Comparison of ENCODE assay signal across 8 cellular contexts in genomic region chr19:49676136-49676689, GRCh38. TPM values are rescaled to one million over a fixed set of nuclear protein-coding genes. Genes with fewer than 3 reads are reported as not detected.
DNase-seq lines count a peak whose midpoint lies in the region; ATAC-seq and TF ChIP-seq lines count a peak whose summit lies in the region.

No MANE protein-coding gene starts in this region.

- peak; percentile 86 for DNase-seq in AG04450 (ENCODE audit: low read depth, low spot score)
- DNase-seq in NCI-H510A treated with DMSO at 0.1 percent for 48 hours (lab: John Stamatoyannopoulos, UW), result peak; percentile 99
- peak; percentile 37 for DNase-seq in activated T-helper 2 cell treated with anti-CD3 and anti-CD28 coated beads, Interferon-gamma antibody, Interleukin-2, Interleukin-4, amounts not matched to agents 10 μg/mL and 5 μg/mL and 100 μg/mL, durations not matched to agents 14 hours and 24 hours and 36 hours (ENCODE audit: low spot score)
- DNase-seq in glomerular endothelial cell (ENCODE audit: extremely low read depth, low read depth, low spot score), result peak; percentile 95
- DNase-seq in omental fat pad (ENCODE audit: low spot score), result no peak

- H3K4me3 Mint-ChIP-seq in activated T-helper 2 cell treated with anti-CD3 and anti-CD28 coated beads, Interferon-gamma antibody, Interleukin-2, Interleukin-4, amounts not matched to agents 10 μg/mL and 5 μg/mL and 100 μg/mL, durations not matched to agents 14 hours and 24 hours and 36 hours (ENCODE audit: low read depth), result peak overlapping the region; percentile 98

- H3K9me3 ChIP-seq in AG04450 (ENCODE audit: control insufficient read depth, insufficient read depth, low read length), result peaks cover 4% of the 10 kb centered on the region; the same call in 1 of the 2 replicates

- peak overlapping the region; percentile 94 for H3K27ac ChIP-seq in AG04450 (ENCODE audit: low read depth, low read length)

- intact Hi-C loops in activated T-helper 2 cell treated with anti-CD3 and anti-CD28 coated beads, Interferon-gamma antibody, Interleukin-2, Interleukin-4, amounts not matched to agents 10 μg/mL and 5 μg/mL and 100 μg/mL, durations not matched to agents 14 hours and 24 hours and 36 hours (cut with micrococcal nuclease), result loop anchor here (1.0 to 5.0 kb wide), 6 partner anchors 11 to 191 kb away; partner anchors contain the start of genes AP2A1, BCL2L12, IRF3 and PNKP

- POLR2A ChIA-PET in AG04450 (lab: Yijun Ruan, JAX), result interaction anchor here (0.5 to 2.8 kb wide), 12 partner anchors 9 to 201 kb away, joined by 3 to 18 read pairs (median 5); partner anchors contain the start of genes ADM5, AKT1S1, BCL2L12 and CPT1C

- H3K27me3 Mint-ChIP-seq in activated T-helper 2 cell treated with anti-CD3 and anti-CD28 coated beads, Interferon-gamma antibody, Interleukin-2, Interleukin-4, amounts not matched to agents 10 μg/mL and 5 μg/mL and 100 μg/mL, durations not matched to agents 14 hours and 24 hours and 36 hours (ENCODE audit: low read depth), result no peaks in the 10 kb centered on the region

- peaks cover 27% of the 10 kb centered on the region for H3K36me3 Mint-ChIP-seq in activated T-helper 2 cell treated with anti-CD3 and anti-CD28 coated beads, Interferon-gamma antibody, Interleukin-2, Interleukin-4, amounts not matched to agents 10 μg/mL and 5 μg/mL and 100 μg/mL, durations not matched to agents 14 hours and 24 hours and 36 hours (ENCODE audit: low read depth)

- H3K4me1 Mint-ChIP-seq in activated T-helper 2 cell treated with anti-CD3 and anti-CD28 coated beads, Interferon-gamma antibody, Interleukin-2, Interleukin-4, amounts not matched to agents 10 μg/mL and 5 μg/mL and 100 μg/mL, durations not matched to agents 14 hours and 24 hours and 36 hours (ENCODE audit: low read depth), result peaks cover 23% of the 10 kb centered on the region

- H3K4me3 ChIP-seq in AG04450 (ENCODE audit: low read depth, low read length) (peak overlapping the region; percentile 55), GM12875 (ENCODE audit: low read depth, low read length) (peak overlapping the region; percentile 71)

- H3K27ac Mint-ChIP-seq in activated T-helper 2 cell treated with anti-CD3 and anti-CD28 coated beads, Interferon-gamma antibody, Interleukin-2, Interleukin-4, amounts not matched to agents 10 μg/mL and 5 μg/mL and 100 μg/mL, durations not matched to agents 14 hours and 24 hours and 36 hours, result peak overlapping the region; percentile 96

- CTCF ChIA-PET in AG04450 (lab: Charles Lee), result interaction anchor here (0.7 to 1.4 kb wide), 3 partner anchors 9 to 106 kb away, joined by 4 to 10 read pairs (median 9); no protein-coding TSS in a partner anchor

- peak; percentile 22 for ATAC-seq in HG03135 (IDR thresholded peaks at IDR 0.05; ENCODE audit: unreplicated experiment)
- ATAC-seq in omental fat pad (ENCODE audit: low FRiP score), result peak; percentile 48
- no peak for ATAC-seq in GM21381 (IDR thresholded peaks at IDR 0.05; ENCODE audit: unreplicated experiment)

- TF ChIP-seq CTCF in AG04450 (IDR thresholded peaks at IDR 0.05; ENCODE audit: low read depth, low read length), result no peak
- TF ChIP-seq CTCF in GM12875 (IDR thresholded peaks at IDR 0.05; ENCODE audit: borderline replicate concordance, insufficient read depth, low read depth, low read length), result no peak
- TF ChIP-seq CTCF in omental fat pad (IDR thresholded peaks at IDR 0.05), result no peak

- H3K27me3 ChIP-seq in AG04450 (ENCODE audit: control insufficient read depth, insufficient read depth, low read length), result no peaks in the 10 kb centered on the region

- no peaks in the 10 kb centered on the region for H3K9me3 Mint-ChIP-seq in activated T-helper 2 cell treated with anti-CD3 and anti-CD28 coated beads, Interferon-gamma antibody, Interleukin-2, Interleukin-4, amounts not matched to agents 10 μg/mL and 5 μg/mL and 100 μg/mL, durations not matched to agents 14 hours and 24 hours and 36 hours

RNA-seq across cellular contexts. Expression of gene PRMT1, which starts 0.9 kb away (rescaled TPM):
- 287 and 305 TPM in 2 replicates for polyA plus RNA-seq in AG04450 (2011; rRNA removed)
- polyA minus RNA-seq in AG04450 (2011; rRNA and poly(A)+ RNA removed), result 393 and 556 TPM in 2 replicates
- 431 TPM in 2 replicates for total RNA-seq in activated T-helper 2 cell treated with anti-CD3 and anti-CD28 coated beads, Interferon-gamma antibody, Interleukin-2, Interleukin-4, amounts not matched to agents 10 μg/mL and 5 μg/mL and 100 μg/mL, durations not matched to agents 14 hours and 24 hours and 36 hours
- total RNA-seq in glomerular endothelial cell (266 and 283 TPM in 2 replicates), omental fat pad (100 to 1,000 TPM; 150 to 250 (median 170) TPM)

RNA-seq across cellular contexts. Expression of gene BCL2L12, which starts 10.5 kb away (rescaled TPM):
- polyA plus RNA-seq in AG04450 (2011; rRNA removed), result 8.8 and 10.9 TPM in 2 replicates
- polyA minus RNA-seq in AG04450 (2011; rRNA and poly(A)+ RNA removed), result 4.4 and 5.9 TPM in 2 replicates
- total RNA-seq in activated T-helper 2 cell treated with anti-CD3 and anti-CD28 coated beads, Interferon-gamma antibody, Interleukin-2, Interleukin-4, amounts not matched to agents 10 μg/mL and 5 μg/mL and 100 μg/mL, durations not matched to agents 14 hours and 24 hours and 36 hours, result 66.2 and 72.7 TPM in 2 replicates
- total RNA-seq in glomerular endothelial cell, result 18.6 and 21.2 TPM in 2 replicates
- total RNA-seq in omental fat pad, result 1 to 10 TPM; 3.6 to 9.2 (median 5.9) TPM

RNA-seq across cellular contexts. Expression of gene IRF3, which starts 10.6 kb away (rescaled TPM):
- 33.5 and 54.9 TPM in 2 replicates for polyA plus RNA-seq in AG04450 (2011; rRNA removed)
- polyA minus RNA-seq in AG04450 (2011; rRNA and poly(A)+ RNA removed), result 26.1 and 35.0 TPM in 2 replicates
- total RNA-seq in activated T-helper 2 cell treated with anti-CD3 and anti-CD28 coated beads, Interferon-gamma antibody, Interleukin-2, Interleukin-4, amounts not matched to agents 10 μg/mL and 5 μg/mL and 100 μg/mL, durations not matched to agents 14 hours and 24 hours and 36 hours, result 135 and 147 TPM in 2 replicates
- total RNA-seq in glomerular endothelial cell (36.9 and 46.9 TPM in 2 replicates), omental fat pad (10 to 100 TPM; 32.4 to 62.7 (median 36.4) TPM)

RNA-seq across cellular contexts. Expression of gene ADM5, which starts 13.2 kb away (rescaled TPM):
- 0.19 and 0.33 TPM in 2 replicates for polyA plus RNA-seq in AG04450 (2011; rRNA removed)
- polyA minus RNA-seq in AG04450 (2011; rRNA and poly(A)+ RNA removed), result 0.14 and 0.39 TPM in 2 replicates
- 7.2 and 7.3 TPM in 2 replicates for total RNA-seq in activated T-helper 2 cell treated with anti-CD3 and anti-CD28 coated beads, Interferon-gamma antibody, Interleukin-2, Interleukin-4, amounts not matched to agents 10 μg/mL and 5 μg/mL and 100 μg/mL, durations not matched to agents 14 hours and 24 hours and 36 hours
- total RNA-seq in glomerular endothelial cell (1.5 and 1.8 TPM in 2 replicates), omental fat pad (1 to 10 TPM; 1.2 to 3.4 (median 2.3) TPM)

RNA-seq across cellular contexts. Expression of gene CPT1C, which starts 14.7 kb away (rescaled TPM):
- 20.3 and 24.2 TPM in 2 replicates for polyA plus RNA-seq in AG04450 (2011; rRNA removed)
- polyA minus RNA-seq in AG04450 (2011; rRNA and poly(A)+ RNA removed), result 22.8 and 28.5 TPM in 2 replicates
- 2.8 and 2.9 TPM in 2 replicates for total RNA-seq in activated T-helper 2 cell treated with anti-CD3 and anti-CD28 coated beads, Interferon-gamma antibody, Interleukin-2, Interleukin-4, amounts not matched to agents 10 μg/mL and 5 μg/mL and 100 μg/mL, durations not matched to agents 14 hours and 24 hours and 36 hours
- total RNA-seq in glomerular endothelial cell (18.6 and 28.4 TPM in 2 replicates), omental fat pad (1 to 10 TPM; 1.8 to 5.9 (median 4.8) TPM)
